Comparison of ENCODE assay signal across 7 cellular contexts in the genomic region with DNA sequence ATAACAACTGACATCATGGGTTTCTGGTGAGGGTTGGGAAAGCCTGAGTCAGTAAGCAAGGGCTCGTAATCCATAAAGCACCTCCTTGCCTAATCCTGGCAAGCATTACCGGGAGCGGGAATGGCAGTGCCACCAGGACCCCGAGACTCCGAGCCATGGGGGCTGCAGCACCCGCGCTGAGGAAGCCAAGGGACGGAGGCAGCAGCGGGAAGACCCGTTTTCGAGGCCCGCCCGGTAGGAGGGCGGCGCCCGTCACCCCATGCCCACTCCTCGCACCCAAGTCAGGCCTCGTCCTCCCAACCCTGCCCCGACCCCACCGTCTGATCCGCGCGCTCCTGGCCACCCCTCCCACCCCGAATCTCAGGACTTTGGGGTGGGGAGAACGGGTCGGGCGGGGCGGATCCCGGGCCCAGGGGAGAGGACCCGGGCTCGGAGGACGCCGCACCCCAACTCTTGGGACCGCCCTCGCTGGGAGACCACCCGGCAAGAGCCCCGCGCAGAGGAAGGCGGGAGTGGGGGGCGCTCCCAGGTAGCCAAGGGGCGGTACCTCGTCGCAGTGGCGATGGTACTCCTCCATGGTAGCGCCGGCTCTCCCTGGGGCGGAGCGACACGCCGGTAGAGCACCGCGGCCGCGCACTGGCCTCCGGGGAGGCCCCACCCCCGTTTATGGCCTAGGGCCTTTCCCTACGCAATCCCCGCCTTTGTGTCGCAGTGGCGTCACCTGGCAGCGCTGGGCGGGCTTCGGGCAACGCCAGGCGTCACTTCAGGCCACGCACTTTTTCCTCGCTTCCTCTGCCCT. TPM values are rescaled to one million over a fixed set of nuclear protein-coding genes. Genes with fewer than 3 reads are reported as not detected.
DNase-seq lines count a peak whose midpoint lies in the region; ATAC-seq, FAIRE-seq and TF ChIP-seq lines count a peak whose summit lies in the region.

A gene with protein sequence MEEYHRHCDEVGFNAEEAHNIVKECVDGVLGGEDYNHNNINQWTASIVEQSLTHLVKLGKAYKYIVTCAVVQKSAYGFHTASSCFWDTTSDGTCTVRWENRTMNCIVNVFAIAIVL (minus strand): TSS at position 638 of the 799 bp plus-strand sequence. CDS start 61 bp downstream, at position 577.

- no peaks in the 10 kb centered on the region for H3K27me3 ChIP-seq in bronchial epithelial cell (ENCODE audit: control insufficient read depth, insufficient read depth, low read length)
- no peaks in the 10 kb centered on the region for H3K27me3 ChIP-seq in small intestine (ENCODE audit: control insufficient read depth in 2 of 2, insufficient read depth in 2 of 2, low read length in 2 of 2)

- H3K27ac ChIP-seq in small intestine (ENCODE audit: low read depth in 1 of 2, low read length in 1 of 2) = peak within 1 kb of the TSS; percentile 53 to 80

- H3K9me3 ChIP-seq in small intestine (ENCODE audit: control insufficient read depth, low read depth) = no peaks in the 10 kb centered on the region

- TF ChIP-seq CTCF in WI38 (IDR thresholded peaks at IDR 0.05; ENCODE audit: low read depth, low read length) (no peak), bronchial epithelial cell (IDR thresholded peaks at IDR 0.05; ENCODE audit: insufficient read depth, low read length, severe bottlenecking) (no peak)

- peak within 1 kb of the TSS; percentile 66 for H3K4me3 ChIP-seq in WI38 (ENCODE audit: low read depth, low read length)
- H3K4me3 ChIP-seq in bronchial epithelial cell (ENCODE audit: low read depth, low read length) = peak within 1 kb of the TSS; percentile 75
- H3K4me3 ChIP-seq in small intestine (ENCODE audit: low read depth in 1 of 2, low read length in 2 of 2) = peak within 1 kb of the TSS; percentile 64 to 70

- no peaks in the 10 kb centered on the region for H3K36me3 ChIP-seq in bronchial epithelial cell (ENCODE audit: control insufficient read depth, insufficient read depth, low read length)
- H3K36me3 ChIP-seq in small intestine (ENCODE audit: control insufficient read depth in 2 of 2, insufficient read depth in 2 of 2, low read length in 2 of 2) = no peaks in the 10 kb centered on the region

- DNase-seq in NCI-H2107 (lab: John Stamatoyannopoulos, UW) (peak; percentile 72), bronchial epithelial cell (ENCODE audit: low read depth) (peak; percentile 58), iPS-NIHi11 (ENCODE audit: low spot score) (peak; percentile 77), small intestine (peak; percentile 85)

- no peaks in the 10 kb centered on the region for H3K4me1 ChIP-seq in small intestine (ENCODE audit: control insufficient read depth in 2 of 2, insufficient read depth in 1 of 2, low read depth in 1 of 2, low read length in 1 of 2)

- 0 to 41% (median 8%) methylated on average over 37 to 67 of the region's 67 CpGs for WGBS in small intestine, 3 donors

- FAIRE-seq in bronchial epithelial cell (lab: Jason Lieb, UNC) (no peak), small intestine (lab: Jason Lieb, UNC) (no peak)

- ATAC-seq in GM18511 (IDR thresholded peaks at IDR 0.05; ENCODE audit: unreplicated experiment) (peak; percentile 99), HG02970 (IDR thresholded peaks at IDR 0.05; ENCODE audit: low FRiP score, unreplicated experiment) (peak; percentile 99)

RNA-seq across cellular contexts. Expression of the gene that starts here (rescaled TPM):
- 38.7 and 93.2 TPM in 2 replicates for total RNA-seq in bronchial epithelial cell
- 10 to 100 TPM in 2 of 3 donors, 1 to 10 TPM in 1; 9.2 to 17.1 (median 12.1) TPM for polyA plus RNA-seq in small intestine

Comparison
In these comparisons a context has a peak if more than half of its experiments do, and no peak if none do; other contexts are left out.
1. Peak in every context shown above with its lines: DNase-seq, ATAC-seq, H3K4me3 ChIP-seq and H3K27ac ChIP-seq.